16 cellular contexts compared by ENCODE assay signal in genomic region chr2:176151199-176152099, GRCh38. TPM values are rescaled to one million over a fixed set of nuclear protein-coding genes. Genes with fewer than 3 reads are reported as not detected.
DNase-seq lines count a peak whose midpoint lies in the region; ATAC-seq, FAIRE-seq and TF ChIP-seq lines count a peak whose summit lies in the region.
"Had no signal": no experiment of that assay in that cellular context is flagged by ENCODE, and none has a peak within 500 bp of the region (broad histone marks: within the 10 kb centered on the region; RNA-seq: fewer than 3 reads in every experiment).

Gene HOXD4 (plus strand): TSS chr2:176151550. CDS start chr2:176151634, 84 bp downstream.

- CTCF ChIA-PET in HEK293 (lab: Yijun Ruan, JAX), result interaction anchor here (0.7 to 3.2 kb wide), 6 partner anchors 11 to 978 kb away, joined by 3 to 17 read pairs (median 6); no protein-coding TSS in a partner anchor
- CTCF ChIA-PET in H1 (lab: Charles Lee; ENCODE audit: partially characterized antibody), result interaction anchor here (0.9 to 4.4 kb wide), 11 partner anchors 10 to 403 kb away, joined by 3 to 36 read pairs (median 9); no protein-coding TSS in a partner anchor

- no peak within 1 kb of the TSS for H2BK15ac ChIP-seq in H1 (ENCODE audit: low read length)

- no peak within 1 kb of the TSS for H2AFZ ChIP-seq in H1 (ENCODE audit: low read length)

- no peak within 1 kb of the TSS for H2BK120ac ChIP-seq in H1 (replicated peaks; ENCODE audit: low read depth, low read length)

- no peaks in the 10 kb centered on the region for H3K79me2 ChIP-seq in H1 (ENCODE audit: control insufficient read depth in 1 of 2, insufficient read depth in 2 of 2, low read length in 2 of 2)

- H3K56ac ChIP-seq in H1 (replicated peaks; ENCODE audit: insufficient read length, low read depth, low read length), result no peak within 1 kb of the TSS

- H3K27ac Mint-ChIP-seq in nephron, result peak within 1 kb of the TSS; percentile 95 to 99 (median 97)
- H3K27ac Mint-ChIP-seq: stimulated activated naive B cell treated with anti-CD40 and anti-IgM and Interleukin-4, amounts not matched to agents 10 μg/mL and 1 μg/mL and 100 μg/mL, for 72 hours had no signal

- FAIRE-seq in H1 (lab: Jason Lieb, UNC) (no peak), GM19239 (lab: Jason Lieb, UNC) (no peak)

- H2BK20ac ChIP-seq in H1 (ENCODE audit: low read length), result no peak within 1 kb of the TSS

- no peak within 1 kb of the TSS for H2BK5ac ChIP-seq in H1 (ENCODE audit: low read depth, low read length)

- H3K14ac ChIP-seq in H1 (ENCODE audit: insufficient read length), result no peak within 1 kb of the TSS

- no peak within 1 kb of the TSS for H4K8ac ChIP-seq in H1 (ENCODE audit: extremely low read depth, insufficient read depth, low read length)

- TF ChIP-seq POLR2A in H1 (IDR thresholded peaks at IDR 0.05; ENCODE audit: control extremely low read depth in 1 of 2, low read depth in 2 of 2, low read length in 2 of 2), result no peak

- peak within 1 kb of the TSS; percentile 84 to 96 (median 94) for H3K4me3 Mint-ChIP-seq in nephron
- H3K4me3 Mint-ChIP-seq: stimulated activated naive B cell treated with anti-CD40 and anti-IgM and Interleukin-4, amounts not matched to agents 10 μg/mL and 1 μg/mL and 100 μg/mL, for 72 hours had no signal

- peak within 1 kb of the TSS; percentile 95 for H3K27ac ChIP-seq in HEK293 (ENCODE audit: extremely low read depth, low read depth, low read length)
- no peak within 1 kb of the TSS for H3K27ac ChIP-seq in H1 (ENCODE audit: low read depth, low read length)

- H3K4me1 ChIP-seq in HEK293 (ENCODE audit: control insufficient read depth, insufficient read depth, low read length), result peaks cover 20% of the 10 kb centered on the region
- H3K4me1 ChIP-seq in H1 (replicated peaks in 1 of 4; ENCODE audit: control insufficient read depth in 3 of 4, insufficient read depth in 4 of 4, low read length in 3 of 4), result peaks cover 0 to 10% (median 2%) of the 10 kb centered on the region in 4 experiments; a peak in 4 of 7 replicates

- no peaks in the 10 kb centered on the region for H3K79me1 ChIP-seq in H1 (ENCODE audit: low read depth, low read length)

- peak within 1 kb of the TSS; percentile 48 to 59 for H3K4me2 ChIP-seq in H1 (ENCODE audit: insufficient read depth in 1 of 2, low read depth in 2 of 2, low read length in 2 of 2)
- H3K4me2 ChIP-seq: SK-N-SH had no signal

- no peak within 1 kb of the TSS for H3K18ac ChIP-seq in H1 (ENCODE audit: extremely low read depth, low read length)

- peaks cover 84% of the 10 kb centered on the region for H3K4me1 Mint-ChIP-seq in nephron

- H2BK12ac ChIP-seq in H1 (ENCODE audit: low read depth, low read length), result no peak within 1 kb of the TSS

- TF ChIP-seq CTCF in HEK293 (tag by site-specific recombination; IDR thresholded peaks at IDR 0.05), result no peak
- no peak for TF ChIP-seq CTCF in H1 (IDR thresholded peaks at IDR 0.05; ENCODE audit: control extremely low read depth in 1 of 3, insufficient read depth in 1 of 3, low read depth in 1 of 3, low read length in 3 of 3)
- no peak for TF ChIP-seq CTCF in nephron (IDR thresholded peaks at IDR 0.05; ENCODE audit: unreplicated experiment in 3 of 3)

- DNase-seq in ACHN, result peak; percentile 68
- DNase-seq in H1 (ENCODE audit: low read depth in 1 of 2, low spot score in 2 of 2), result peak in 1 of 2 experiments; percentile 60
- DNase-seq in GM19239 (ENCODE audit: insufficient read length, low spot score), result no peak
- DNase-seq in Kasumi-1 (lab: John Stamatoyannopoulos, UW), result no peak
- no peak for DNase-seq in globus pallidus (ENCODE audit: low spot score)
- DNase-seq: cerebellar nuclear complex; NCI-H1436 treated with DMSO at 0.1 percent for 48 hours; NCI-H82; SK-N-SH; stimulated activated CD4-positive, alpha-beta T cell treated with anti-CD3 and anti-CD28 coated beads, Interleukin-2, amount 100 ng/mL, for 48 hours; stimulated activated naive B cell treated with anti-CD40 and anti-IgM and Interleukin-4, amounts not matched to agents 10 μg/mL and 1 μg/mL and 100 μg/mL, for 72 hours had no signal

- H3K9me3 Mint-ChIP-seq in nephron, result no peaks in the 10 kb centered on the region
- H3K9me3 Mint-ChIP-seq: stimulated activated naive B cell treated with anti-CD40 and anti-IgM and Interleukin-4, amounts not matched to agents 10 μg/mL and 1 μg/mL and 100 μg/mL, for 72 hours had no signal

- H3K9ac ChIP-seq in H1 (replicated peaks in 1 of 4; ENCODE audit: extremely low read depth in 1 of 4, low read depth in 3 of 4, low read length in 3 of 4), result no peak within 1 kb of the TSS
- H3K9ac ChIP-seq: SK-N-SH had no signal

- H3K9me3 ChIP-seq in HEK293 (ENCODE audit: control insufficient read depth, insufficient read depth, low read depth, low read length) (no peaks in the 10 kb centered on the region), H1 (ENCODE audit: insufficient read depth in 2 of 2, low read depth in 1 of 2, low read length in 1 of 2) (no peaks in the 10 kb centered on the region)
- H3K9me3 ChIP-seq: SK-N-SH had no signal

- peaks cover 2% of the 10 kb centered on the region; the same call in 1 of the 2 replicates for H3K23me2 ChIP-seq in H1 (ENCODE audit: low read depth, low read length)

- H3K23ac ChIP-seq in H1 (ENCODE audit: insufficient read length), result no peak within 1 kb of the TSS

- POLR2A ChIA-PET in HEK293 (lab: Yijun Ruan, JAX) (interaction anchor here (0.9 to 1.8 kb wide), 3 partner anchors 10 to 15 kb away, joined by 3 to 5 read pairs (median 4); no protein-coding TSS in a partner anchor), H1 (lab: Charles Lee; ENCODE audit: partially characterized antibody) (interaction anchor here (1.3 kb wide), 1 partner anchor 11 kb away, joined by 3 read pairs; no protein-coding TSS in a partner anchor)

- no peak for TF ChIP-seq RAD21 in H1 (IDR thresholded peaks at IDR 0.05 in 1 of 2, conservative IDR thresholded peaks at IDR 0.05 in 1 of 2; ENCODE audit: low read depth in 2 of 2, low read length in 2 of 2)

- H3K36me3 ChIP-seq in HEK293 (ENCODE audit: control insufficient read depth in 2 of 2, insufficient read depth in 1 of 2, low read length in 2 of 2) (peaks cover 0 to 46% of the 10 kb centered on the region in 2 experiments; a peak in 1 of 3 replicates), H1 (ENCODE audit: control insufficient read depth in 2 of 4, insufficient read depth in 4 of 4, low read length in 3 of 4) (peaks cover 0 to 11% (median 0%) of the 10 kb centered on the region in 4 experiments; a peak in 1 of 8 replicates)

- peaks cover 82% of the 10 kb centered on the region for H3K36me3 Mint-ChIP-seq in nephron (ENCODE audit: low read depth)
- H3K36me3 Mint-ChIP-seq: CD4-positive, alpha-beta memory T cell had no signal

- in situ Hi-C loops in ACHN (cut with HindIII; ENCODE audit: low pct_ligation_motif_present, low pct_unique_long_range_greater_than_20kb, low sequenced_read_pairs), result no loop called here

- H3K4me3 ChIP-seq in HEK293 (ENCODE audit: low read depth, low read length) (peak within 1 kb of the TSS; percentile 66), H1 (ENCODE audit: extremely low read depth in 1 of 4, insufficient read depth in 2 of 4, low read depth in 3 of 4, low read length in 4 of 4) (peak within 1 kb of the TSS in 1 of 4 experiments; percentile 45; a peak in 2 of 8 replicates)

- WGBS in H1 (ENCODE audit: extremely low coverage in 1 of 2, insufficient coverage in 1 of 2, insufficient read length in 1 of 2, insufficient replicate concordance in 2 of 2, low coverage in 1 of 2, low lambda C conversion rate in 2 of 2, missing lambda C conversion rate in 1 of 2), 2 experiments, result 6% methylated on average over 46 of the region's 52 CpGs; no CpG with 5 or more reads in 1 of the 2 experiments

- no peak within 1 kb of the TSS for H2AK5ac ChIP-seq in H1 (ENCODE audit: low read depth, low read length)

- H4K91ac ChIP-seq in H1 (replicated peaks; ENCODE audit: insufficient read length, low read length), result no peak within 1 kb of the TSS

- H4K20me1 ChIP-seq in H1 (replicated peaks in 1 of 2; ENCODE audit: control insufficient read depth in 1 of 2, insufficient read depth in 2 of 2, low read length in 2 of 2), result peaks cover 15 to 45% of the 10 kb centered on the region in 2 experiments

- no peaks in the 10 kb centered on the region for H3K27me3 Mint-ChIP-seq in nephron (ENCODE audit: low read depth)

- no peak within 1 kb of the TSS for H3K4ac ChIP-seq in H1 (replicated peaks; ENCODE audit: insufficient read length, low read depth, low read length)

- TF ChIP-seq EP300 in H1 (IDR thresholded peaks at IDR 0.05; ENCODE audit: borderline replicate concordance in 1 of 2, low read depth in 2 of 2, low read length in 2 of 2), result no peak

- no peak within 1 kb of the TSS for H4K5ac ChIP-seq in H1 (ENCODE audit: insufficient read length, low read depth, low read length)

- no peak for ATAC-seq in HG02642 (IDR thresholded peaks at IDR 0.05; ENCODE audit: poor library complexity, unreplicated experiment)
- ATAC-seq: stimulated activated naive B cell treated with anti-CD40 and anti-IgM and Interleukin-4, amounts not matched to agents 10 μg/mL and 1 μg/mL and 100 μg/mL, for 72 hours had no signal

- peaks cover 97 to 100% (median 100%) of the 10 kb centered on the region in 4 experiments for H3K27me3 ChIP-seq in H1 (replicated peaks in 1 of 4; ENCODE audit: control insufficient read depth in 3 of 4, extremely low read depth in 1 of 4, insufficient read depth in 3 of 4, low read length in 3 of 4)

TF ChIP-seq in HEK293, 187 proteins besides CTCF, POLR2A, EP300 and RAD21 (continues in another document):
- TF ChIP-seq ZNF366 (tag by site-specific recombination; conservative IDR thresholded peaks at IDR 0.05), result no peak
- no peak for TF ChIP-seq GLI4 (tag by site-specific recombination; IDR thresholded peaks at IDR 0.05)

TF ChIP-seq in H1, 55 proteins besides CTCF, POLR2A, EP300 and RAD21 (continues in another document):
- TF ChIP-seq CHD1 (IDR thresholded peaks at IDR 0.05; ENCODE audit: low read depth, low read length) (no peak), SUZ12 (IDR thresholded peaks at IDR 0.05; ENCODE audit: low read length) (peak; percentile 85), EZH2 (IDR thresholded peaks at IDR 0.05; ENCODE audit: low read depth, low read length, severe bottlenecking) (peak; percentile 90), NANOG (IDR thresholded peaks at IDR 0.05; ENCODE audit: insufficient read depth, low read depth, low read length, poor library complexity, severe bottlenecking) (no peak), RNF2 (IDR thresholded peaks at IDR 0.05; ENCODE audit: borderline replicate concordance, low read depth, low read length, missing control alignments, poor library complexity, severe bottlenecking) (peak; percentile 74), KDM1A (IDR thresholded peaks at IDR 0.05; ENCODE audit: borderline replicate concordance, low read length) (no peak)

RNA-seq across cellular contexts. Expression of gene HOXD4, which starts in this region (rescaled TPM):
- not detected in 2 replicates for total RNA-seq in H1 (2021; fragmentation: NEBNext Ultra II Directional; extraction: Animal tissue kit (Norgen Biotek cat#: 25700))
- polyA plus RNA-seq in H1 (2011; rRNA removed), result not detected in 2 replicates
- not detected for polyA plus RNA-seq in H1 (2011; cell fraction: cytosol; rRNA removed)
- polyA plus RNA-seq in H1 (2011; cell fraction: nucleus; rRNA removed), result not detected
- not detected in 4 replicates for polyA plus RNA-seq in H1 (2012, experiment 1 of 2)
- not detected for polyA plus RNA-seq in H1 (2012, experiment 2 of 2)
- polyA plus RNA-seq in H1 (2013, experiment 1 of 2), result not detected
- not detected for polyA plus RNA-seq in H1 (2013, experiment 2 of 2)
- polyA minus RNA-seq in H1 (2011; rRNA and poly(A)+ RNA removed), result not detected in 2 replicates
- not detected for polyA minus RNA-seq in H1 (2011; cell fraction: cytosol; rRNA and poly(A)+ RNA removed)
- not detected for polyA minus RNA-seq in H1 (2011; cell fraction: nucleus; rRNA and poly(A)+ RNA removed)
- total RNA-seq: CD4-positive, alpha-beta memory T cell; osteocyte had no signal
- polyA plus RNA-seq: CD4-positive, alpha-beta memory T cell had no signal
